39 cellular contexts compared by ENCODE assay signal in the genomic region with DNA sequence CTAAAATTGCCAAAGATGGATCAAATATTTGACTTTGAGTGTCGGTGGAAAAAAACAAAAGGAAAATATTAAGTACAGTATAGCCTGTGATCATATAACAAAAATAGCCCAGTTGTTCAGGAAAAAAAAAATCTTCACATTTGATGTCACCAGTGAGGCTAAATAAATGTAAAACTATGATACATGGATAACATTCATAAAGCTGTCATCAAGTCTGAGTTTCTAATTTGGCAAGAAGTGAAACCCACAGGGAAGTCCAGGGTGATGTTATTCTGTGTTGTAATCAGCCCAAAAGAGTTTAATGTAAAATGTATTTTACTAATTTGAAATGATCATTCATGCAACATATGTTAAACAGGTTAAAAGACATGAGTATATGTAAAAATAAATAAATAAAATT.
"Had no signal": no experiment of that assay in that cellular context is flagged by ENCODE, and none has a peak within 500 bp of the region (broad histone marks: within the 10 kb centered on the region; RNA-seq: fewer than 3 reads in every experiment).

No MANE protein-coding gene starts in this region.

- DNase-seq: activated effector memory CD4-positive, alpha-beta T cell treated with anti-CD3 and anti-CD28 coated beads, Interleukin-2, amount 50 U/mL, for 16 hours; activated effector memory CD4-positive, alpha-beta T cell treated with Interleukin-2 at 50 U/mL for 16 hours; activated gamma-delta T cell; activated gamma-delta T cell treated with Interleukin-2 at 50 U/mL for 16 hours; activated naive CD4-positive, alpha-beta T cell; activated naive CD4-positive, alpha-beta T cell treated with anti-CD3 and anti-CD28 coated beads for 36 hours; activated naive CD4-positive, alpha-beta T cell treated with anti-CD3 and anti-CD28 coated beads, Interleukin-2, amount 10 ng/mL, durations not matched to agents 7 days and 5 days; activated naive CD4-positive, alpha-beta T cell treated with anti-CD3 and anti-CD28 coated beads, Interleukin-2, amount 50 U/mL, for 16 hours; activated naive CD4-positive, alpha-beta T cell treated with Interleukin-2 at 50 U/mL for 16 hours; activated naive CD8-positive, alpha-beta T cell treated with anti-CD3 and anti-CD28 coated beads for 36 hours; activated naive CD8-positive, alpha-beta T cell treated with anti-CD3 and anti-CD28 coated beads, Interleukin-2, amount 10 ng/mL, durations not matched to agents 7 days and 5 days; activated naive CD8-positive, alpha-beta T cell treated with anti-CD3 and anti-CD28 coated beads, Interleukin-2, amount 50 U/mL, for 24 hours; activated T-cell treated with anti-CD3 and anti-CD28 coated beads for 4 hours; activated T-cell treated with anti-CD3 and anti-CD28 coated beads, Interleukin-2, amount 50 U/mL, for 1 hour; activated T-cell treated with anti-CD3 and anti-CD28 coated beads, Interleukin-2, amount 50 U/mL, for 24 hours; activated T-cell treated with anti-CD3 and anti-CD28 coated beads, Interleukin-2, amount 50 U/mL, for 4 hours; activated T-cell treated with anti-CD3 and anti-CD28 coated beads, Interleukin-2, amount 50 U/mL, for 48 hours; activated T-cell treated with anti-CD3 and anti-CD28 coated beads, Interleukin-2, amount 50 U/mL, for 72 hours; adrenal gland; amniotic stem cell; amygdala; anterior cingulate cortex; aorta; body of pancreas; brain microvascular endothelial cell; caudate nucleus; central memory CD4-positive, alpha-beta T cell; cerebellar nuclear complex had no signal

- H3K4me3 ChIP-seq: adrenal gland, ascending aorta, body of pancreas, cardiac muscle cell had no signal

- H3K9me3 Mint-ChIP-seq: activated naive CD8-positive, alpha-beta T cell treated with anti-CD3 and anti-CD28 coated beads for 36 hours; activated naive CD8-positive, alpha-beta T cell treated with anti-CD3 and anti-CD28 coated beads, Interleukin-2, amount 10 ng/mL, durations not matched to agents 7 days and 5 days; brain had no signal

- H3K36me3 ChIP-seq: adrenal gland, ascending aorta, brain microvascular endothelial cell, cardiac muscle cell had no signal

- H3K4me1 ChIP-seq: adrenal gland, ascending aorta, body of pancreas had no signal

- H3K9me3 ChIP-seq: adrenal gland, ascending aorta, body of pancreas had no signal

- H3K27ac Mint-ChIP-seq: activated naive CD4-positive, alpha-beta T cell treated with anti-CD3 and anti-CD28 coated beads for 36 hours; activated naive CD4-positive, alpha-beta T cell treated with anti-CD3 and anti-CD28 coated beads, Interleukin-2, amount 10 ng/mL, durations not matched to agents 7 days and 5 days; activated naive CD4-positive, alpha-beta T cell treated with anti-CD3 and anti-CD28 coated beads, Interleukin-2, amount 50 U/mL, for 24 hours; activated naive CD4-positive, alpha-beta T cell treated with anti-CD3 and anti-CD28 coated beads, Interleukin-2, amount 50 U/mL, for 72 hours; activated naive CD8-positive, alpha-beta T cell; activated naive CD8-positive, alpha-beta T cell treated with anti-CD3 and anti-CD28 coated beads for 36 hours; activated naive CD8-positive, alpha-beta T cell treated with anti-CD3 and anti-CD28 coated beads, Interleukin-2, amount 10 ng/mL, durations not matched to agents 7 days and 5 days; activated naive CD8-positive, alpha-beta T cell treated with anti-CD3 and anti-CD28 coated beads, Interleukin-2, amount 50 U/mL, for 24 hours; activated T-cell treated with anti-CD3 and anti-CD28 coated beads, Interleukin-2, amount 50 U/mL, for 24 hours; activated T-cell treated with anti-CD3 and anti-CD28 coated beads, Interleukin-2, amount 50 U/mL, for 72 hours; activated T-helper 1 cell treated with anti-CD3 and anti-CD28 coated beads, Interleukin-12 subunit alpha, Interleukin-12 subunit beta, Interleukin-2, Interleukin-4 antibody, amounts not matched to agents 30 ng/mL and 10 ng/mL and 1 ng/mL, durations not matched to agents 14 hours and 24 hours and 36 hours; activated T-helper 17 cell treated with anti-CD3 and anti-CD28 coated beads, Interleukin-2, amount 50 U/mL, for 72 hours; activated T-helper 2 cell treated with anti-CD3 and anti-CD28 coated beads, Interferon-gamma antibody, Interleukin-2, Interleukin-4, amounts not matched to agents 10 μg/mL and 5 μg/mL and 100 μg/mL, durations not matched to agents 14 hours and 24 hours and 36 hours; brain had no signal

- H3K4me3 Mint-ChIP-seq: activated naive CD4-positive, alpha-beta T cell treated with anti-CD3 and anti-CD28 coated beads for 36 hours; activated naive CD4-positive, alpha-beta T cell treated with anti-CD3 and anti-CD28 coated beads, Interleukin-2, amount 10 ng/mL, durations not matched to agents 7 days and 5 days; activated naive CD4-positive, alpha-beta T cell treated with anti-CD3 and anti-CD28 coated beads, Interleukin-2, amount 50 U/mL, for 24 hours; activated naive CD8-positive, alpha-beta T cell; activated naive CD8-positive, alpha-beta T cell treated with anti-CD3 and anti-CD28 coated beads for 36 hours; activated naive CD8-positive, alpha-beta T cell treated with anti-CD3 and anti-CD28 coated beads, Interleukin-2, amount 10 ng/mL, durations not matched to agents 7 days and 5 days; activated naive CD8-positive, alpha-beta T cell treated with anti-CD3 and anti-CD28 coated beads, Interleukin-2, amount 50 U/mL, for 24 hours; activated T-cell treated with anti-CD3 and anti-CD28 coated beads, Interleukin-2, amount 50 U/mL, for 24 hours; activated T-cell treated with anti-CD3 and anti-CD28 coated beads, Interleukin-2, amount 50 U/mL, for 4 hours; activated T-cell treated with anti-CD3 and anti-CD28 coated beads, Interleukin-2, amount 50 U/mL, for 72 hours; activated T-helper 1 cell treated with anti-CD3 and anti-CD28 coated beads, Interleukin-12 subunit alpha, Interleukin-12 subunit beta, Interleukin-2, Interleukin-4 antibody, amounts not matched to agents 30 ng/mL and 10 ng/mL and 1 ng/mL, durations not matched to agents 14 hours and 24 hours and 36 hours; activated T-helper 17 cell treated with anti-CD3 and anti-CD28 coated beads, Interleukin-2, amount 50 U/mL, for 72 hours; brain; central memory CD8-positive, alpha-beta T cell had no signal

- H3K4me1 Mint-ChIP-seq: activated naive CD4-positive, alpha-beta T cell treated with anti-CD3 and anti-CD28 coated beads, Interleukin-2, amount 10 ng/mL, durations not matched to agents 7 days and 5 days; activated naive CD4-positive, alpha-beta T cell treated with anti-CD3 and anti-CD28 coated beads, Interleukin-2, amount 50 U/mL, for 24 hours; activated naive CD8-positive, alpha-beta T cell treated with anti-CD3 and anti-CD28 coated beads for 36 hours; activated naive CD8-positive, alpha-beta T cell treated with anti-CD3 and anti-CD28 coated beads, Interleukin-2, amount 10 ng/mL, durations not matched to agents 7 days and 5 days; activated naive CD8-positive, alpha-beta T cell treated with anti-CD3 and anti-CD28 coated beads, Interleukin-2, amount 50 U/mL, for 24 hours; activated T-helper 17 cell treated with anti-CD3 and anti-CD28 coated beads, Interleukin-2, amount 50 U/mL, for 72 hours; brain; central memory CD8-positive, alpha-beta T cell had no signal

- H3K27ac ChIP-seq: adrenal gland, ascending aorta, body of pancreas, brain microvascular endothelial cell, cardiac muscle cell had no signal

- H3K27me3 ChIP-seq: adrenal gland, ascending aorta, body of pancreas, brain microvascular endothelial cell, cardiac muscle cell had no signal

- H3K27me3 Mint-ChIP-seq: activated naive CD4-positive, alpha-beta T cell treated with anti-CD3 and anti-CD28 coated beads, Interleukin-2, amount 10 ng/mL, durations not matched to agents 7 days and 5 days; activated naive CD4-positive, alpha-beta T cell treated with anti-CD3 and anti-CD28 coated beads, Interleukin-2, amount 50 U/mL, for 24 hours; activated naive CD8-positive, alpha-beta T cell; activated naive CD8-positive, alpha-beta T cell treated with anti-CD3 and anti-CD28 coated beads for 36 hours; activated naive CD8-positive, alpha-beta T cell treated with anti-CD3 and anti-CD28 coated beads, Interleukin-2, amount 10 ng/mL, durations not matched to agents 7 days and 5 days; activated naive CD8-positive, alpha-beta T cell treated with anti-CD3 and anti-CD28 coated beads, Interleukin-2, amount 50 U/mL, for 24 hours; activated T-cell treated with anti-CD3 and anti-CD28 coated beads, Interleukin-2, amount 50 U/mL, for 24 hours; activated T-helper 17 cell treated with anti-CD3 and anti-CD28 coated beads, Interleukin-2, amount 50 U/mL, for 72 hours; brain; central memory CD8-positive, alpha-beta T cell had no signal

- H3K36me3 Mint-ChIP-seq: activated naive CD4-positive, alpha-beta T cell treated with anti-CD3 and anti-CD28 coated beads, Interleukin-2, amount 10 ng/mL, durations not matched to agents 7 days and 5 days; activated naive CD4-positive, alpha-beta T cell treated with anti-CD3 and anti-CD28 coated beads, Interleukin-2, amount 50 U/mL, for 24 hours; activated naive CD4-positive, alpha-beta T cell treated with anti-CD3 and anti-CD28 coated beads, Interleukin-2, amount 50 U/mL, for 72 hours; activated naive CD8-positive, alpha-beta T cell; activated naive CD8-positive, alpha-beta T cell treated with anti-CD3 and anti-CD28 coated beads for 36 hours; activated naive CD8-positive, alpha-beta T cell treated with anti-CD3 and anti-CD28 coated beads, Interleukin-2, amount 10 ng/mL, durations not matched to agents 7 days and 5 days; brain had no signal

- FAIRE-seq: astrocyte had no signal
